ENCODE assay signal across 16 cellular contexts in genomic region chr12:25404955-25405354, GRCh38.
"Had no signal": no experiment of that assay in that cellular context is flagged by ENCODE, and none has a peak within 500 bp of the region (broad histone marks: within the 10 kb centered on the region; RNA-seq: fewer than 3 reads in every experiment).

No MANE protein-coding gene starts in this region.

- H3K4me3 ChIP-seq: ascending aorta, breast epithelium, pancreas, tibial nerve, vagina had no signal

- H3K27ac ChIP-seq: ascending aorta, breast epithelium, pancreas, tibial nerve, vagina had no signal

- ATAC-seq: activated CD4-positive, CD25-positive, alpha-beta regulatory T cell treated with anti-CD3 and anti-CD28 coated beads, Interleukin-2, amount 50 U/mL, for 24 hours; activated naive CD8-positive, alpha-beta T cell treated with anti-CD3 and anti-CD28 coated beads, Interleukin-2, amount 50 U/mL, for 24 hours; activated T-helper 17 cell treated with anti-CD3 and anti-CD28 coated beads, Interleukin-2, amount 50 U/mL, for 72 hours; stimulated activated naive B cell treated with anti-CD40 and anti-IgM and Interleukin-4, amounts not matched to agents 10 μg/mL and 1 μg/mL and 100 μg/mL, for 72 hours had no signal

- H3K9me3 ChIP-seq: ascending aorta, breast epithelium, pancreas, tibial nerve, vagina had no signal

- DNase-seq: activated naive CD4-positive, alpha-beta T cell treated with Interleukin-2 at 50 U/mL for 16 hours; activated naive CD8-positive, alpha-beta T cell treated with anti-CD3 and anti-CD28 coated beads, Interleukin-2, amount 50 U/mL, for 24 hours; cerebellar nuclear complex; effector CD8-positive, alpha-beta T cell; foreskin fibroblast; hippocampal formation; pancreas; stimulated activated CD4-positive, alpha-beta T cell treated with anti-CD3 and anti-CD28 coated beads, Interleukin-2, amount 100 ng/mL, for 24 hours; stimulated activated naive B cell treated with anti-CD40 and anti-IgM and Interleukin-4, amounts not matched to agents 10 μg/mL and 1 μg/mL and 100 μg/mL, for 72 hours; substantia nigra had no signal

- H3K4me1 ChIP-seq: ascending aorta, breast epithelium, pancreas, tibial nerve, vagina had no signal

- H3K27me3 ChIP-seq: ascending aorta, breast epithelium, pancreas, tibial nerve, vagina had no signal

- H3K36me3 ChIP-seq: ascending aorta, breast epithelium, pancreas, tibial nerve, vagina had no signal
